ENCODE assay signal across 13 cellular contexts in the genomic region with DNA sequence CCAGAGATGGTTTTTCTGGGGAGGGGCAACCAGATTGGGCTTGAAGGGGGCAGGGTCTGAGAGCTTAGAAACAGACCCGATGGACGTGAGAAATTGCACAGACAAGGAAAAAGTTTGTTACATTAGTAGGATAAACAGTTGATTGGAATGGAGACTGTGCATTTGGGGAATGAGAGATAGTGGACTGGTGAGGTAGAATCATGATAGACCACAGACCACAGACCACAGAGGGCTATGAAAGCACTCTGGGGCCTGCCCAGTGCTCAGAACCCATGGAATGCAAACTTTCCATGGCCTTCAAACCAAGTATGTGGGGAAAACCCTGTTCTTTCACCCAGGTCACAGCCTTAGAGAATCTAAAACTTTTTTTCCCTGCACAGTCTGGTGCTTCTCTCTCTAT.
DNase-seq lines count a peak whose midpoint lies in the region; ATAC-seq and TF ChIP-seq lines count a peak whose summit lies in the region.
"Had no signal": no experiment of that assay in that cellular context is flagged by ENCODE, and none has a peak within 500 bp of the region (broad histone marks: within the 10 kb centered on the region; RNA-seq: fewer than 3 reads in every experiment).

No MANE protein-coding gene starts in this region.

- H3K27me3 ChIP-seq in kidney epithelial cell (ENCODE audit: control insufficient read depth, insufficient read depth, low read length), result no peaks in the 10 kb centered on the region
- H3K27me3 ChIP-seq in naive thymus-derived CD4-positive, alpha-beta T cell (ENCODE audit: control insufficient read depth in 2 of 2, insufficient read depth in 2 of 2, low read length in 2 of 2), result no peaks in the 10 kb centered on the region

- no peaks in the 10 kb centered on the region for H3K9me3 ChIP-seq in naive thymus-derived CD4-positive, alpha-beta T cell (ENCODE audit: control insufficient read depth in 2 of 3, low read length in 3 of 3)

- intact Hi-C loops in activated B cell treated with CpG ODN at 0.5 μM for 24 hours (cut with micrococcal nuclease), result no loop called here
- intact Hi-C loops in naive thymus-derived CD4-positive, alpha-beta T cell (cut with micrococcal nuclease), result no loop called here

- DNase-seq in ACHN (peak; percentile 58), activated B cell treated with CpG ODN at 0.5 μM for 24 hours (no peak), kidney epithelial cell (ENCODE audit: low read depth) (peak; percentile 81), nucleus accumbens (lab: John Stamatoyannopoulos, UW) (no peak)
- DNase-seq in naive thymus-derived CD4-positive, alpha-beta T cell, result no peak
- DNase-seq: activated CD8-positive, alpha-beta memory T cell treated with anti-CD3 and anti-CD28 coated beads, Interleukin-2, amount 50 U/mL, for 4 hours; C1 segment of cervical spinal cord; caudate nucleus; NCI-H524; T-cell had no signal

- H3K36me3 ChIP-seq in kidney epithelial cell (ENCODE audit: control insufficient read depth, insufficient read depth, low read length), result no peaks in the 10 kb centered on the region
- H3K36me3 ChIP-seq in naive thymus-derived CD4-positive, alpha-beta T cell (ENCODE audit: control insufficient read depth in 2 of 3, insufficient read depth in 3 of 3, low read length in 3 of 3), result no peaks in the 10 kb centered on the region

- no peak overlapping the region for H3K4me3 ChIP-seq in kidney epithelial cell (ENCODE audit: low read depth, low read length)
- no peak overlapping the region for H3K4me3 ChIP-seq in naive thymus-derived CD4-positive, alpha-beta T cell (ENCODE audit: low read length)

- H3K27ac Mint-ChIP-seq in activated B cell treated with CpG ODN at 0.5 μM for 24 hours, result no peak overlapping the region
- H3K27ac Mint-ChIP-seq in naive thymus-derived CD4-positive, alpha-beta T cell, result no peak overlapping the region
- H3K27ac Mint-ChIP-seq: T-cell had no signal

- peaks cover 7% of the 10 kb centered on the region for H3K4me1 Mint-ChIP-seq in activated B cell treated with CpG ODN at 0.5 μM for 24 hours
- H3K4me1 Mint-ChIP-seq in naive thymus-derived CD4-positive, alpha-beta T cell, result no peaks in the 10 kb centered on the region
- H3K4me1 Mint-ChIP-seq: T-cell had no signal

- in situ Hi-C loops in ACHN (cut with HindIII; ENCODE audit: low pct_ligation_motif_present, low pct_unique_long_range_greater_than_20kb, low sequenced_read_pairs), result no loop called here

- ATAC-seq in GM21723 (IDR thresholded peaks at IDR 0.05; ENCODE audit: unreplicated experiment) (peak; percentile 60), activated B cell treated with CpG ODN at 0.5 μM for 24 hours (ENCODE audit: low read depth) (peak; percentile 28), GM21367 (IDR thresholded peaks at IDR 0.05; ENCODE audit: unreplicated experiment) (no peak), HG02571 (IDR thresholded peaks at IDR 0.05; ENCODE audit: unreplicated experiment) (no peak)
- ATAC-seq in naive thymus-derived CD4-positive, alpha-beta T cell, result no peak
- ATAC-seq: T-cell had no signal

- no peaks in the 10 kb centered on the region for H3K27me3 Mint-ChIP-seq in activated B cell treated with CpG ODN at 0.5 μM for 24 hours
- H3K27me3 Mint-ChIP-seq in naive thymus-derived CD4-positive, alpha-beta T cell, result peaks cover 0 to 9% (median 6%) of the 10 kb centered on the region in 5 donors

- H3K36me3 Mint-ChIP-seq in activated B cell treated with CpG ODN at 0.5 μM for 24 hours (ENCODE audit: low read depth), result no peaks in the 10 kb centered on the region
- H3K36me3 Mint-ChIP-seq in naive thymus-derived CD4-positive, alpha-beta T cell, result no peaks in the 10 kb centered on the region
- H3K36me3 Mint-ChIP-seq: T-cell had no signal

- TF ChIP-seq CTCF in activated B cell treated with CpG ODN at 0.5 μM for 24 hours (IDR thresholded peaks at IDR 0.05) (no peak), kidney epithelial cell (IDR thresholded peaks at IDR 0.05; ENCODE audit: insufficient read depth, low read length, poor library complexity, severe bottlenecking) (no peak)

- POLR2A ChIA-PET in activated B cell treated with CpG ODN at 0.5 μM for 24 hours (lab: Charles Lee), result no interaction called here
- POLR2A ChIA-PET in naive thymus-derived CD4-positive, alpha-beta T cell (lab: Charles Lee), result no interaction called here

- no peaks in the 10 kb centered on the region for H3K4me1 ChIP-seq in naive thymus-derived CD4-positive, alpha-beta T cell (ENCODE audit: control insufficient read depth in 2 of 2, insufficient read depth in 2 of 2, low read length in 2 of 2)

- H3K4me3 Mint-ChIP-seq in activated B cell treated with CpG ODN at 0.5 μM for 24 hours, result no peak overlapping the region
- no peak overlapping the region for H3K4me3 Mint-ChIP-seq in naive thymus-derived CD4-positive, alpha-beta T cell
- H3K4me3 Mint-ChIP-seq: T-cell had no signal

- no peak overlapping the region for H3K27ac ChIP-seq in naive thymus-derived CD4-positive, alpha-beta T cell (ENCODE audit: low read depth, low read length)

- peaks cover 5% of the 10 kb centered on the region for H3K9me3 Mint-ChIP-seq in activated B cell treated with CpG ODN at 0.5 μM for 24 hours
- H3K9me3 Mint-ChIP-seq in naive thymus-derived CD4-positive, alpha-beta T cell, result peaks cover 0 to 9% (median 0%) of the 10 kb centered on the region in 11 donors
- H3K9me3 Mint-ChIP-seq: T-cell had no signal

- CTCF ChIA-PET in activated B cell treated with CpG ODN at 0.5 μM for 24 hours (lab: Charles Lee), result interaction anchor here (1.5 kb wide), 1 partner anchor 147 kb away, joined by 6 read pairs; no protein-coding TSS in a partner anchor
- CTCF ChIA-PET in naive thymus-derived CD4-positive, alpha-beta T cell (lab: Charles Lee), result no interaction called here

Comparison
In these comparisons a context has a peak if more than half of its experiments do, and no peak if none do; other contexts are left out.
1. DNase-seq: peak in ACHN (single experiment) and kidney epithelial cell (single experiment); none in activated B cell treated with CpG ODN at 0.5 μM for 24 hours (single experiment), naive thymus-derived CD4-positive, alpha-beta T cell (0 of 9) and nucleus accumbens (0 of 56).
2. ATAC-seq: peak in GM21723 (single experiment) and activated B cell treated with CpG ODN at 0.5 μM for 24 hours (single experiment); none in naive thymus-derived CD4-positive, alpha-beta T cell (single experiment), GM21367 (single experiment) and HG02571 (single experiment).